ENCODE assay signal across 11 cellular contexts in genomic region chr7:5697754-5698487, GRCh38.
A peak's percentile ranks its signal among the peaks of the same experiment; 100 is the strongest.
DNase-seq lines count a peak whose midpoint lies in the region; ATAC-seq and TF ChIP-seq lines count a peak whose summit lies in the region.
"Had no signal": no experiment of that assay in that cellular context is flagged by ENCODE, and none has a peak within 500 bp of the region (broad histone marks: within the 10 kb centered on the region; RNA-seq: fewer than 3 reads in every experiment).

No MANE protein-coding gene starts in this region.

- TF ChIP-seq CTCF in CD4-positive, alpha-beta T cell (IDR thresholded peaks at IDR 0.05), result no peak
- TF ChIP-seq CTCF in OCI-LY3 (IDR thresholded peaks at IDR 0.05; ENCODE audit: low read depth, low read length), result no peak
- no peak for TF ChIP-seq CTCF in prostate gland (IDR thresholded peaks at IDR 0.05)
- TF ChIP-seq CTCF in neural progenitor cell (IDR thresholded peaks at IDR 0.05), result no peak

- peak overlapping the region; percentile 61 for H3K4me2 ChIP-seq in OCI-LY3 (ENCODE audit: low read length)
- H3K4me2 ChIP-seq in neural progenitor cell, result no peak overlapping the region
- H3K4me2 ChIP-seq: GM23338 had no signal

- intact Hi-C loops in CD4-positive, alpha-beta T cell (cut with DNase I, micrococcal nuclease), result loop anchor here in 1 of 2 experiments (10.0 kb wide), 1 partner anchor 303 kb away; no protein-coding TSS in a partner anchor
- intact Hi-C loops in prostate gland (cut with DNase I), result no loop called here

- H3K27ac ChIP-seq in CD4-positive, alpha-beta T cell (ENCODE audit: low read depth, low read length), result peak overlapping the region; percentile 2
- H3K27ac ChIP-seq in OCI-LY3 (ENCODE audit: low read length), result peak overlapping the region; percentile 94
- H3K27ac ChIP-seq in effector memory CD4-positive, alpha-beta T cell (ENCODE audit: insufficient read depth, low read length, poor library complexity, severe bottlenecking), result peak overlapping the region; percentile 20
- peak overlapping the region; percentile 69 to 73 for H3K27ac ChIP-seq in prostate gland
- H3K27ac ChIP-seq in neural progenitor cell, result no peak overlapping the region

- peaks cover 99% of the 10 kb centered on the region for H3K4me1 ChIP-seq in OCI-LY3 (ENCODE audit: low read length)
- peaks cover 78% of the 10 kb centered on the region for H3K4me1 ChIP-seq in effector memory CD4-positive, alpha-beta T cell (ENCODE audit: control insufficient read depth, insufficient read depth, low read length, poor library complexity, severe bottlenecking)
- peaks cover 20% of the 10 kb centered on the region for H3K4me1 ChIP-seq in prostate gland (replicated peaks)
- H3K4me1 ChIP-seq in neural progenitor cell, result no peaks in the 10 kb centered on the region

- H3K9me3 ChIP-seq in CD4-positive, alpha-beta T cell (ENCODE audit: control insufficient read depth, low read length), result no peaks in the 10 kb centered on the region
- H3K9me3 ChIP-seq in OCI-LY3 (ENCODE audit: insufficient read depth, low read length), result no peaks in the 10 kb centered on the region
- H3K9me3 ChIP-seq in effector memory CD4-positive, alpha-beta T cell (ENCODE audit: control insufficient read depth, low read length), result no peaks in the 10 kb centered on the region
- no peaks in the 10 kb centered on the region for H3K9me3 ChIP-seq in prostate gland
- no peaks in the 10 kb centered on the region for H3K9me3 ChIP-seq in neural progenitor cell (ENCODE audit: low read depth)

- H3K9ac ChIP-seq in OCI-LY3 (ENCODE audit: low read length) (peak overlapping the region; percentile 83), neural progenitor cell (no peak overlapping the region)

- no peaks in the 10 kb centered on the region for H3K9me3 Mint-ChIP-seq in CD4-positive, alpha-beta T cell
- no peaks in the 10 kb centered on the region for H3K9me3 Mint-ChIP-seq in neural progenitor cell
- H3K9me3 Mint-ChIP-seq: GM23338 had no signal

- no peaks in the 10 kb centered on the region for H3K27me3 Mint-ChIP-seq in CD4-positive, alpha-beta T cell
- peaks cover 6% of the 10 kb centered on the region for H3K27me3 Mint-ChIP-seq in neural progenitor cell (ENCODE audit: insufficient read depth, low read depth)

- H3K4me3 ChIP-seq in OCI-LY3 (ENCODE audit: low read length) (no peak overlapping the region), prostate gland (no peak overlapping the region), neural progenitor cell (no peak overlapping the region)
- H3K4me3 ChIP-seq in effector memory CD4-positive, alpha-beta T cell (ENCODE audit: insufficient read depth, low read depth, low read length, poor library complexity, severe bottlenecking), result no peak overlapping the region
- H3K4me3 ChIP-seq: GM23338 had no signal

- TF ChIP-seq POLR2A in prostate gland (IDR thresholded peaks at IDR 0.05), result no peak

- no peaks in the 10 kb centered on the region for H3K27me3 ChIP-seq in CD4-positive, alpha-beta T cell (ENCODE audit: control insufficient read depth, insufficient read depth, low read length)
- H3K27me3 ChIP-seq in OCI-LY3 (ENCODE audit: low read depth, low read length), result no peaks in the 10 kb centered on the region
- H3K27me3 ChIP-seq in effector memory CD4-positive, alpha-beta T cell (replicated peaks; ENCODE audit: control insufficient read depth, insufficient read depth, low read length, poor library complexity, severe bottlenecking), result no peaks in the 10 kb centered on the region
- no peaks in the 10 kb centered on the region for H3K27me3 ChIP-seq in prostate gland (replicated peaks; ENCODE audit: insufficient read depth)
- no peaks in the 10 kb centered on the region for H3K27me3 ChIP-seq in neural progenitor cell

- H2AFZ ChIP-seq in OCI-LY3 (ENCODE audit: low read depth, low read length) (no peak overlapping the region), neural progenitor cell (replicated peaks) (no peak overlapping the region)
- H2AFZ ChIP-seq: GM23338 had no signal

- peaks cover 92% of the 10 kb centered on the region for H3K4me1 Mint-ChIP-seq in CD4-positive, alpha-beta T cell (ENCODE audit: low read depth)
- peaks cover 57% of the 10 kb centered on the region for H3K4me1 Mint-ChIP-seq in neural progenitor cell

- H3K36me3 ChIP-seq in OCI-LY3 (replicated peaks; ENCODE audit: low read depth, low read length), result peaks cover 16% of the 10 kb centered on the region
- H3K36me3 ChIP-seq in effector memory CD4-positive, alpha-beta T cell (ENCODE audit: control insufficient read depth, insufficient read depth, low read length), result peaks cover 4% of the 10 kb centered on the region
- no peaks in the 10 kb centered on the region for H3K36me3 ChIP-seq in prostate gland
- no peaks in the 10 kb centered on the region for H3K36me3 ChIP-seq in neural progenitor cell

- peak overlapping the region; percentile 90 for H3K27ac Mint-ChIP-seq in CD4-positive, alpha-beta T cell
- no peak overlapping the region for H3K27ac Mint-ChIP-seq in neural progenitor cell
- H3K27ac Mint-ChIP-seq: GM23338 had no signal

- H3F3A ChIP-seq in neural progenitor cell (ENCODE audit: low read depth), result no peaks in the 10 kb centered on the region

- no peak for ATAC-seq in CD4-positive, alpha-beta T cell (ENCODE audit: poor library complexity)
- ATAC-seq: GM23338 had no signal

- no peak for DNase-seq in CD4-positive, alpha-beta T cell
- DNase-seq in effector memory CD4-positive, alpha-beta T cell, result no peak
- DNase-seq in prostate gland (ENCODE audit: low spot score) (no peak), neural progenitor cell (ENCODE audit: low spot score) (no peak), NCI-H2171 treated with DMSO at 0.1 percent for 48 hours (lab: John Stamatoyannopoulos, UW) (no peak), DMS53 (lab: John Stamatoyannopoulos, UW) (no peak), SK-N-DZ (ENCODE audit: low spot score) (no peak)
- DNase-seq: activated gamma-delta T cell treated with Interleukin-2 at 50 U/mL for 16 hours, NCI-H69 had no signal

- H3K4me3 Mint-ChIP-seq in CD4-positive, alpha-beta T cell, result peak overlapping the region; percentile 56
- no peak overlapping the region for H3K4me3 Mint-ChIP-seq in neural progenitor cell
- H3K4me3 Mint-ChIP-seq: GM23338 had no signal

- 60% methylated on average over 9 of the region's 9 CpGs for WGBS in prostate gland

- POLR2A ChIA-PET in CD4-positive, alpha-beta T cell (lab: Charles Lee), result interaction anchor here (0.6 to 2.6 kb wide), 10 partner anchors 10 to 956 kb away, joined by 3 to 9 read pairs (median 3); no protein-coding TSS in a partner anchor

- CTCF ChIA-PET in CD4-positive, alpha-beta T cell (lab: Charles Lee), result interaction anchor here (0.7 to 1.9 kb wide), 5 partner anchors 10 to 301 kb away, joined by 3 to 4 read pairs (median 4); no protein-coding TSS in a partner anchor

- peaks cover 23% of the 10 kb centered on the region for H3K36me3 Mint-ChIP-seq in CD4-positive, alpha-beta T cell (ENCODE audit: low read depth)
- peaks cover 16% of the 10 kb centered on the region for H3K36me3 Mint-ChIP-seq in neural progenitor cell

- no peaks in the 10 kb centered on the region for H4K20me1 ChIP-seq in OCI-LY3 (ENCODE audit: insufficient read depth, low read length)
- peaks cover 15% of the 10 kb centered on the region for H4K20me1 ChIP-seq in neural progenitor cell (ENCODE audit: low read depth)

- H3K79me2 ChIP-seq in OCI-LY3 (ENCODE audit: low read length) (peaks cover 26% of the 10 kb centered on the region), neural progenitor cell (ENCODE audit: low read depth) (no peaks in the 10 kb centered on the region)
